8 cellular contexts compared by ENCODE assay signal in the genomic region with DNA sequence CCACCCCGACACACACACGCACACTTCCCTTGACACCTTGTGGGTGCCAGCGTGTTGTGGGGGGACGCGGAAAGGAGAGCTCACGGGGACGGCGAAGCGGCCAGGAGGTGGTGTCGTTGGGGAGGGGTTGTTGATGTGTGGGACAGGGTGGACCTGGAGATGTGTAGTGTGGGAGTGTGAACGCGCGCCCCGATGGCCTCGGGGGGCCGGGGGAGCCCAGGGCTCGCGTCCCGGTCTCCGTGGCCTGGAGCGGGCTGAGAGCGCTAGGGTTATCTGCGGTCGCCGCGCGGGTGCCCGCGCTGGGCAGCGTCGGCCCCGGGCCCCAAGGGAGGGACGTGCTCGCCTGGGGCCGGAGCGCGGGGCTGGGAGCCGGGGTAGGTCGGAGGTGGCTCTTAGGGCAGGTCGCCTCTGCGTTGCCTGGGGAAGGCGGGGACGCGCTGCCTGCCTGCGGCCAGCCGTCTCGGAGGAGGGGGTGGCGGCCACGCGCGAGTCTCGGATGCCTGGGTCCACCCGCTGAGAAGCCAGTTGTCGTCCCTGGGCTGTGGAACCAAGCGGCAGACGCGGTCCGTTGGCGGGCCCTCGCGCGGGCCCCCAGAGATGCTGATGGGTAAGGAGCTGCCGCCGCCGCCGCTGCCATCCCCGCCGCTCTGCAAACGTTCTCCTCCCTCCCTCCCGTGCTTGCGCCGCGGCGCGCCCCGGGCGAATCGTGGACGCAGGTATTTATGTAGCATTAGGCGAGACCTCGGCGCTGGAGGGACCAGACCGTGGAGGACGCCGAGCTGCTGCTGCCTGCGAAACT. TPM values are rescaled to one million over a fixed set of nuclear protein-coding genes. Genes with fewer than 3 reads are reported as not detected.
DNase-seq lines count a peak whose midpoint lies in the region; ATAC-seq and TF ChIP-seq lines count a peak whose summit lies in the region.

No MANE protein-coding gene starts in this region.

- H3K27ac Mint-ChIP-seq in memory B cell, result no peak overlapping the region

- WGBS in tibial nerve, 2 donors, result 0 to 1% methylated on average over 11 to 84 of the region's 86 CpGs

- H3K36me3 Mint-ChIP-seq in memory B cell, result no peaks in the 10 kb centered on the region

- peak; percentile 58 for DNase-seq in 8988T
- peak; percentile 64 for DNase-seq in GM13977 (ENCODE audit: low spot score)
- DNase-seq in SJCRH30, result peak; percentile 57 to 60
- peak in 1 of 2 donors; percentile 42 for DNase-seq in memory B cell (ENCODE audit: low spot score in 2 of 2)
- no peak for DNase-seq in tibial nerve (ENCODE audit: low spot score in 2 of 2)
- no peak for DNase-seq in COLO829 (ENCODE audit: low spot score)
- no peak for DNase-seq in central memory CD4-positive, alpha-beta T cell

- peak overlapping the region; percentile 88 for H3K4me3 Mint-ChIP-seq in memory B cell

- H3K9ac ChIP-seq in duodenal mucosa (ENCODE audit: low read depth in 1 of 2, low read length in 2 of 2), result peak overlapping the region; percentile 18 to 39

- H3K27ac ChIP-seq in SJCRH30 (peak overlapping the region; percentile 40; the same call in 1 of the 2 replicates), duodenal mucosa (ENCODE audit: low read depth, low read length) (no peak overlapping the region), tibial nerve (peak overlapping the region; percentile 80 to 95 (median 86))

- H3K9me3 ChIP-seq in SJCRH30 (replicated peaks), result no peaks in the 10 kb centered on the region
- H3K9me3 ChIP-seq in duodenal mucosa (ENCODE audit: control insufficient read depth in 1 of 2, low read length in 2 of 2), result no peaks in the 10 kb centered on the region
- no peaks in the 10 kb centered on the region for H3K9me3 ChIP-seq in tibial nerve

- peak; percentile 15 for ATAC-seq in memory B cell (ENCODE audit: low read depth)

- peak; percentile 22 for TF ChIP-seq CTCF in GM13977 (IDR thresholded peaks at IDR 0.05; ENCODE audit: extremely low read depth, insufficient read depth, missing control alignments)
- TF ChIP-seq CTCF in tibial nerve (IDR thresholded peaks at IDR 0.05), result no peak

- H3K36me3 ChIP-seq in SJCRH30, result peaks cover 16% of the 10 kb centered on the region; the same call in 1 of the 2 replicates
- no peaks in the 10 kb centered on the region for H3K36me3 ChIP-seq in duodenal mucosa (ENCODE audit: control insufficient read depth in 1 of 2, insufficient read depth in 2 of 2, low read length in 2 of 2)
- no peaks in the 10 kb centered on the region for H3K36me3 ChIP-seq in tibial nerve

- H3K9me3 Mint-ChIP-seq in memory B cell, result no peaks in the 10 kb centered on the region

- in situ Hi-C loops in GM13977 (cut with MboI; ENCODE audit: low pct_unique_long_range_greater_than_20kb, low sequenced_read_pairs, unreplicated experiment), result no loop called here

- peaks cover 13% of the 10 kb centered on the region for H3K27me3 Mint-ChIP-seq in memory B cell

- H3K27me3 ChIP-seq in SJCRH30 (no peaks in the 10 kb centered on the region), duodenal mucosa (ENCODE audit: control insufficient read depth in 1 of 2, insufficient read depth in 2 of 2, low read length in 2 of 2) (peaks cover 51% of the 10 kb centered on the region in 2 donors), tibial nerve (peaks cover 0 to 3% of the 10 kb centered on the region in 2 donors)

- H3K4me1 Mint-ChIP-seq in memory B cell, result peaks cover 17% of the 10 kb centered on the region

- peak in 1 of 2 donors; percentile 14 for TF ChIP-seq POLR2A in tibial nerve (IDR thresholded peaks at IDR 0.05)

- H3K4me3 ChIP-seq in SJCRH30 (peak overlapping the region; percentile 93), duodenal mucosa (ENCODE audit: low read depth in 1 of 2, low read length in 2 of 2) (peak overlapping the region; percentile 56 to 66), tibial nerve (peak overlapping the region; percentile 68 to 97 (median 82))

- peak in 1 of 2 donors; percentile 50 for TF ChIP-seq EP300 in tibial nerve (IDR thresholded peaks at IDR 0.05)

- H3K4me1 ChIP-seq in SJCRH30 (peaks cover 33% of the 10 kb centered on the region), duodenal mucosa (ENCODE audit: control insufficient read depth in 1 of 2, insufficient read depth in 2 of 2, low read length in 2 of 2) (peaks cover 4 to 5% of the 10 kb centered on the region in 2 donors), tibial nerve (peaks cover 0 to 62% (median 14%) of the 10 kb centered on the region in 4 donors)

RNA-seq across cellular contexts. Expression of gene KLHL29, which starts 1.6 kb away (rescaled TPM):
- total RNA-seq in SJCRH30 (2014; rRNA removed; shearing (Covaris generic)), result 30.8 and 34.1 TPM in 2 replicates
- total RNA-seq in tibial nerve, result 10 to 100 TPM; 39.6 to 52.0 (median 40.4) TPM

Comparison
In these comparisons a context has a peak if more than half of its experiments do, and no peak if none do; other contexts are left out.
1. DNase-seq: peak in 8988T (single experiment), GM13977 (single experiment) and SJCRH30 (2 of 2); none in tibial nerve (0 of 2), COLO829 (single experiment) and central memory CD4-positive, alpha-beta T cell (single experiment).
2. Peak in every context shown above with its lines, with median percentiles within 50 percentile points of each other: H3K4me3 ChIP-seq.